In the genomic region with DNA sequence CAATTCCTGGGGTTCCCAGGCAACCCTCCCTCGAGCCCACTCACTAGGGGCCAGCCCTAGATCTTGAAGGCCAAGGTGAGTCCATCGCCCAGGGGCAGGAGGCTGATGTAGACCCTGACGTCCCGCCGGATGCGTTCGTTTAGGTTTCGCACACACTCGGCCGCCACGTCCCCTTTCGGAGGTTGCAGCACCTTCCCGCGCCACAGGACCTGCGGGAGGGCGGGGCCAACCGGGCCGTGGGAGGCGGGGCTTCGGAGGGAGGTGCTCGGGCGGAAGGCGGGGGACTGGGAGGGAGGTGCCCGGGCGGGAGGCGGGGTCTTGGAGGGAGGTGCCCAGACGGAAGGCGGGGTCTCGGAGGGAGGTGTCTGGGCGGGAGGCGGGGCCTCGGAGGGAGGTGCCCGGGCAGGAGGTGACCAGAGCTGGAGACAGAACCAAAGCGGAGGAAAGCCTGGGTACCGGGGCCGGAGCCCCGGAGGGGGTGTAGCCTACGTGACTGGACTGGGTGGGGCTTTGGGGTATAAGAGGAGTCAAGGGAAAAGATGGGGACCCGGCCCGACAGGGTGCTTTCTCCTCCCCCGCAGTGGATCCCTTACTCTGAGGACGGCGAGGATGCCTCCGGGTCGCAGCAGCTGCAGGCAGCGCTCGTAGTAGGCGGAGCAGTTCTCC, we compare ENCODE assay signal across 8 cellular contexts. TPM values are rescaled to one million over a fixed set of nuclear protein-coding genes. Genes with fewer than 3 reads are reported as not detected.
DNase-seq lines count a peak whose midpoint lies in the region; ATAC-seq and TF ChIP-seq lines count a peak whose summit lies in the region.

No MANE protein-coding gene starts in this region.

- H3K4me1 ChIP-seq in prostate gland (replicated peaks) = peaks cover 5% of the 10 kb centered on the region
- no peaks in the 10 kb centered on the region for H3K4me1 ChIP-seq in urinary bladder (ENCODE audit: insufficient read depth)

- H3K4me3 ChIP-seq in prostate gland (peak overlapping the region; percentile 68 to 70), urinary bladder (ENCODE audit: low read depth, low read length) (peak overlapping the region; percentile 70)

- H3K27ac ChIP-seq in prostate gland (peak overlapping the region; percentile 79 to 81), urinary bladder (ENCODE audit: low read depth) (peak overlapping the region; percentile 73)

- H3K36me3 ChIP-seq in prostate gland (peaks cover 0 to 6% of the 10 kb centered on the region in 2 donors), urinary bladder (ENCODE audit: insufficient read depth) (no peaks in the 10 kb centered on the region)

- DNase-seq in GDM1 (lab: John Stamatoyannopoulos, UW) (peak; percentile 31), HEK293T (ENCODE audit: extremely low spot score) (peak; percentile 95), NCI-H1048 (lab: John Stamatoyannopoulos, UW) (peak; percentile 71), T-helper 1 cell (peak; percentile 96 to 99 (median 98)), amniotic stem cell (lab: John Stamatoyannopoulos, UW) (peak; percentile 68), left cardiac atrium (peak; percentile 93), prostate gland (ENCODE audit: low spot score) (peak; percentile 97)

- no peaks in the 10 kb centered on the region for H3K27me3 ChIP-seq in prostate gland (replicated peaks; ENCODE audit: insufficient read depth)

- TF ChIP-seq CTCF in prostate gland (IDR thresholded peaks at IDR 0.05) = peak in 1 of 4 experiments; percentile 28

- peak; percentile 66 for TF ChIP-seq POLR2A in prostate gland (IDR thresholded peaks at IDR 0.05)

- WGBS in prostate gland = 7% methylated on average over 43 of the region's 48 CpGs
- WGBS in urinary bladder = 8% methylated on average over 48 of the region's 48 CpGs

- POLR2A ChIA-PET in HEK293T (lab: Yijun Ruan, JAX) = interaction anchor here (0.6 to 5.8 kb wide), 9 partner anchors 9 to 168 kb away, joined by 3 to 48 read pairs (median 3); a partner anchor contains a TSS

- intact Hi-C loops in left cardiac atrium (cut with DNase I) = loop anchor here (2.0 to 10.0 kb wide), 5 partner anchors 47 to 209 kb away; a partner anchor contains a TSS
- intact Hi-C loops in prostate gland (cut with DNase I) = loop anchor here (5.0 to 10.0 kb wide), 2 partner anchors 47 to 969 kb away; no protein-coding TSS in a partner anchor

- CTCF ChIA-PET in HEK293T (lab: Yijun Ruan, JAX) = interaction anchor here (0.6 to 2.5 kb wide), 5 partner anchors 12 to 125 kb away, joined by 3 to 13 read pairs (median 3); a partner anchor contains a TSS

- ATAC-seq in left cardiac atrium = peak; percentile 84 to 87

- no peaks in the 10 kb centered on the region for H3K9me3 ChIP-seq in prostate gland

TF ChIP-seq in HEK293T, 16 proteins besides CTCF, POLR2A, EP300 and RAD21:
- TF ChIP-seq ELF4 (IDR thresholded peaks at IDR 0.05) (no peak), TARDBP (IDR thresholded peaks at IDR 0.05) (no peak), L3MBTL2 (conservative IDR thresholded peaks at IDR 0.05) (0 out of 2 replicates have a peak, but pooled peaks have one; percentile 18)

RNA-seq across cellular contexts. Expression of a gene that starts 1.6 kb away (rescaled TPM):
- total RNA-seq in left cardiac atrium (10 to 100 TPM; 22.7 to 28.2 TPM), prostate gland (10 to 100 TPM; 26.8 to 49.3 TPM), urinary bladder (2.3 TPM)
- 16.3 TPM for polyA plus RNA-seq in urinary bladder

RNA-seq across cellular contexts. Expression of a gene that starts 23.6 kb away (rescaled TPM):
- total RNA-seq in left cardiac atrium (100 to 1,000 TPM; 313 to 428 TPM), prostate gland (100 to 1,000 TPM; 112 to 121 TPM), urinary bladder (127 TPM)
- polyA plus RNA-seq in urinary bladder = 209 TPM

Comparison
In these comparisons a context has a peak if more than half of its experiments do, and no peak if none do; other contexts are left out.
1. Peak in every context shown above with its lines: DNase-seq, ATAC-seq, H3K4me3 ChIP-seq and H3K27ac ChIP-seq.
2. DNase-seq: peak in every context shown above with its lines; median percentile 98 in T-helper 1 cell; 97 in prostate gland; 95 in HEK293T; 93 in left cardiac atrium; 71 in NCI-H1048; 68 in amniotic stem cell; 31 in GDM1.